ENCODE assay signal across 21 cellular contexts in genomic region chr7:74495112-74495880, GRCh38. TPM values are rescaled to one million over a fixed set of nuclear protein-coding genes. Genes with fewer than 3 reads are reported as not detected.
A peak's percentile ranks its signal among the peaks of the same experiment; 100 is the strongest.
DNase-seq lines count a peak whose midpoint lies in the region; ATAC-seq and TF ChIP-seq lines count a peak whose summit lies in the region.
"Had no signal": no experiment of that assay in that cellular context is flagged by ENCODE, and none has a peak within 500 bp of the region (broad histone marks: within the 10 kb centered on the region; RNA-seq: fewer than 3 reads in every experiment).

No MANE protein-coding gene starts in this region.

- BruUV-seq in A673 (replicated peaks; lab: Mats Ljungman, UMichigan): no TSS peak

- H3K27ac ChIP-seq in HUES64 (ENCODE audit: low read depth, low read length) (peak overlapping the region; percentile 12), heart left ventricle (peak overlapping the region in 5 of 12 donors; percentile 24 to 69 (median 54)), muscle layer of colon (ENCODE audit: low read depth, low read length) (peak overlapping the region; percentile 48), A673 (ENCODE audit: low read depth, low read length, poor library complexity, severe bottlenecking) (no peak overlapping the region)
- H3K27ac ChIP-seq: brain microvascular endothelial cell, GM23248, thoracic aorta had no signal

- WGBS in HUES64: 83% methylated on average over 15 of the region's 15 CpGs
- 52 to 64% (median 60%) methylated on average over 14 to 15 of the region's 15 CpGs for WGBS in heart left ventricle, 4 donors

- H3K9ac ChIP-seq in HUES64 (ENCODE audit: low read depth, low read length) (no peak overlapping the region), muscle layer of colon (ENCODE audit: low read length) (no peak overlapping the region)
- H3K9ac ChIP-seq: GM23248 had no signal

- H3K4me1 ChIP-seq in HUES64 (ENCODE audit: insufficient read depth, low read length): no peaks in the 10 kb centered on the region
- peaks cover 0 to 26% (median 7%) of the 10 kb centered on the region in 12 donors for H3K4me1 ChIP-seq in heart left ventricle
- H3K4me1 ChIP-seq in muscle layer of colon (ENCODE audit: insufficient read depth, low read length): peaks cover 9% of the 10 kb centered on the region
- H3K4me1 ChIP-seq in A673 (ENCODE audit: insufficient read depth, low read length, poor library complexity, severe bottlenecking): no peaks in the 10 kb centered on the region

- H3K4me3 ChIP-seq in HUES64 (ENCODE audit: low read length) (no peak overlapping the region), heart left ventricle (no peak overlapping the region), muscle layer of colon (ENCODE audit: low read depth in 1 of 2, low read length in 2 of 2) (no peak overlapping the region), A673 (ENCODE audit: low read depth, low read length, poor library complexity, severe bottlenecking) (no peak overlapping the region)
- H3K4me3 ChIP-seq: GM23248, thoracic aorta had no signal

- peak; percentile 65 to 77 (median 73) for ATAC-seq in heart left ventricle
- ATAC-seq: activated CD8-positive, alpha-beta T cell treated with anti-CD3 and anti-CD28 coated beads for 36 hours; effector memory CD8-positive, alpha-beta T cell had no signal

- DNase-seq in heart left ventricle: peak in 2 of 5 donors; percentile 43 to 77
- no peak for DNase-seq in A673 (ENCODE audit: low spot score)
- no peak for DNase-seq in AG08396 (ENCODE audit: low spot score)
- DNase-seq in NCI-H526 (lab: John Stamatoyannopoulos, UW): no peak
- no peak for DNase-seq in activated CD4-positive, alpha-beta T cell treated with anti-CD3 and anti-CD28 coated beads, Interleukin-2, amount 50 U/mL, for 1 hour
- DNase-seq: activated CD8-positive, alpha-beta T cell treated with anti-CD3 and anti-CD28 coated beads for 36 hours; activated gamma-delta T cell; activated T-cell treated with anti-CD3 and anti-CD28 coated beads for 4 hours; AML-193; brain microvascular endothelial cell; effector memory CD8-positive, alpha-beta T cell; GM23248; midbrain; NCI-H1417; NCI-H2107; NCI-H510A treated with DMSO at 0.1 percent for 48 hours; stimulated activated CD4-positive, alpha-beta T cell treated with anti-CD3 and anti-CD28 coated beads, Interleukin-2, amount 100 ng/mL, for 48 hours; stimulated activated naive CD4-positive, alpha-beta T cell had no signal

- TF ChIP-seq POLR2A in heart left ventricle (IDR thresholded peaks at IDR 0.05): no peak

- CTCF ChIA-PET in A673 (lab: Charles Lee): no interaction called here

- POLR2A ChIA-PET in A673 (lab: Charles Lee; ENCODE audit: low non-redundant PET): no interaction called here

- H3K36me3 ChIP-seq in HUES64 (ENCODE audit: insufficient read depth, low read length): peaks cover 7% of the 10 kb centered on the region; the same call in 1 of the 2 replicates
- no peaks in the 10 kb centered on the region for H3K36me3 ChIP-seq in heart left ventricle
- H3K36me3 ChIP-seq in muscle layer of colon (ENCODE audit: insufficient read depth, low read length): no peaks in the 10 kb centered on the region
- peaks cover 4% of the 10 kb centered on the region for H3K36me3 ChIP-seq in A673 (ENCODE audit: insufficient read depth, low read length, poor library complexity, severe bottlenecking)
- H3K36me3 ChIP-seq: brain microvascular endothelial cell, thoracic aorta had no signal

- H3K9me3 ChIP-seq in HUES64 (ENCODE audit: insufficient read depth, low read depth, low read length) (no peaks in the 10 kb centered on the region), heart left ventricle (peaks cover 0 to 8% (median 0%) of the 10 kb centered on the region in 12 donors), muscle layer of colon (ENCODE audit: low read length) (no peaks in the 10 kb centered on the region), A673 (ENCODE audit: low read depth, low read length, poor library complexity, severe bottlenecking) (no peaks in the 10 kb centered on the region)
- H3K9me3 ChIP-seq: thoracic aorta had no signal

- intact Hi-C loops in heart left ventricle (cut with DNase I) (no loop called here), A673 (cut with micrococcal nuclease; ENCODE audit: unreplicated experiment) (no loop called here)

- H3K27me3 ChIP-seq in HUES64 (ENCODE audit: insufficient read depth, low read length): no peaks in the 10 kb centered on the region
- H3K27me3 ChIP-seq in heart left ventricle: no peaks in the 10 kb centered on the region
- no peaks in the 10 kb centered on the region for H3K27me3 ChIP-seq in muscle layer of colon (ENCODE audit: control insufficient read depth in 1 of 2, insufficient read depth in 2 of 2, low read length in 2 of 2)
- no peaks in the 10 kb centered on the region for H3K27me3 ChIP-seq in A673 (replicated peaks; ENCODE audit: insufficient read depth, low read depth, low read length, poor library complexity)
- H3K27me3 ChIP-seq: brain microvascular endothelial cell had no signal

- no peak for TF ChIP-seq CTCF in heart left ventricle (IDR thresholded peaks at IDR 0.05)
- no peak for TF ChIP-seq CTCF in A673 (conservative IDR thresholded peaks at IDR 0.05; ENCODE audit: low read depth, low read length)

RNA-seq across cellular contexts. Expression of gene GTF2IRD1, which starts 41.6 kb away (rescaled TPM):
- polyA plus RNA-seq in HUES64 (2013, experiment 1 of 2): 22.4 TPM
- polyA plus RNA-seq in HUES64 (2013, experiment 2 of 2): 31.5 TPM
- total RNA-seq in heart left ventricle (10 to 100 TPM in 8 of 9 donors, 1 to 10 TPM in 1; 10.0 to 40.4 (median 15.2) TPM), A673 (2021) (73.6 and 80.4 TPM in 2 replicates)
- polyA plus RNA-seq in heart left ventricle: 10 to 100 TPM; 16.4 to 27.0 TPM
